10 cellular contexts compared by ENCODE assay signal in the genomic region with DNA sequence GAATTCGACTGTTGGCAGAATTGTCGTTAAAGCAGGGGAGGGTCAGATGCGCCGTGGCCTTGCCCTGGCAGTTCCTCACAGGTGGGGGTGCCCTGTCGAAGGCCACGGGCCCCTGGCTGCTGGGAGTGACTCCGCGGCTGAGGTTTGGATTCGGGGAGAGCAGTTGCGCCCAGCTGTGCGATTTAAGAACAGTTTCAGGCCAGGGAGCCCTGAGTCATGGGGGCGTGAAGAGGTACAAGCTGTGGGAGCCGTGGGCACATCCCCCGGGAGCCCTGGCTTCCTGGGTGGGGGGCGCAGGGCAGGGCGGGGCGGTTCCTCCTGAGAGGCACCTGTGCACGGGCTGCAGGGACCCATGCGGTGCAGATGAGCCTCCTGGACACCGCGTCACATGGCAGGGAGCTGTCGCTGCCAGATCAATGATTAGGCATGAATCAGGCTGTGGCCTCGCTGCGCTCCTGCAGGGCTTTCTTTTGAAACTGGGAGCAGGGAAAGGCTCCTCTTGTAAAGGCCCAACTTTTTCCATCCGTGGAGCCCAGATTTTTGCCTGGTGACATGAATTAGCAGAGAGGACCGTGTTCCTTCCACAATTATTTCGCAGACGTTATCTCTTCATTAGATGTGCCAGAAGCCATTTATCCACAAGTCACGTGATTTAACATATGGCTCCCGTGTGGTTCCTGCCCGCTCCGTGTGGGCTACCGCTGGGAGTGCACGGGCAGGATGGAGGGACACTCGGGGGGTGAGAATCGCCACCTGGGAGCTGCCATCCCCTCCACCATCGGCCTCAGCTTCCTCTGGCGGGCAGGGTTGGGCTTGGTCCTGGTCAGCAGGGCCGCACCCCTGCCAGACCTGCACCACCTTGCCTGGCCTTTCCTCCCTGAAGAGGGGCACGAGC. TPM values are rescaled to one million over a fixed set of nuclear protein-coding genes. Genes with fewer than 3 reads are reported as not detected.
DNase-seq lines count a peak whose midpoint lies in the region; ATAC-seq, FAIRE-seq and TF ChIP-seq lines count a peak whose summit lies in the region.
"Had no signal": no experiment of that assay in that cellular context is flagged by ENCODE, and none has a peak within 500 bp of the region (broad histone marks: within the 10 kb centered on the region; RNA-seq: fewer than 3 reads in every experiment).

No MANE protein-coding gene starts in this region.

- peak overlapping the region; percentile 96 for H3K27ac Mint-ChIP-seq in stimulated activated naive B cell treated with anti-CD40 and anti-IgM and Interleukin-4, amounts not matched to agents 10 μg/mL and 1 μg/mL and 100 μg/mL, for 72 hours

- H3K36me3 Mint-ChIP-seq in stimulated activated naive B cell treated with anti-CD40 and anti-IgM and Interleukin-4, amounts not matched to agents 10 μg/mL and 1 μg/mL and 100 μg/mL, for 72 hours: no peaks in the 10 kb centered on the region

- no peak for TF ChIP-seq CTCF in bronchial epithelial cell (IDR thresholded peaks at IDR 0.05; ENCODE audit: insufficient read depth, low read length, severe bottlenecking)

- H3K9me3 Mint-ChIP-seq in stimulated activated naive B cell treated with anti-CD40 and anti-IgM and Interleukin-4, amounts not matched to agents 10 μg/mL and 1 μg/mL and 100 μg/mL, for 72 hours: no peaks in the 10 kb centered on the region

- H3K27me3 Mint-ChIP-seq in stimulated activated naive B cell treated with anti-CD40 and anti-IgM and Interleukin-4, amounts not matched to agents 10 μg/mL and 1 μg/mL and 100 μg/mL, for 72 hours: no peaks in the 10 kb centered on the region

- H3K9me3 ChIP-seq in SJSA1 (replicated peaks): no peaks in the 10 kb centered on the region

- H3K4me1 Mint-ChIP-seq in stimulated activated naive B cell treated with anti-CD40 and anti-IgM and Interleukin-4, amounts not matched to agents 10 μg/mL and 1 μg/mL and 100 μg/mL, for 72 hours: peaks cover 49 to 66% of the 10 kb centered on the region in 2 donors

- H3K27me3 ChIP-seq in SJSA1 (replicated peaks) (no peaks in the 10 kb centered on the region), bronchial epithelial cell (ENCODE audit: control insufficient read depth, insufficient read depth, low read length) (no peaks in the 10 kb centered on the region), layer of hippocampus (ENCODE audit: control insufficient read depth, insufficient read depth, low read length) (no peaks in the 10 kb centered on the region)

- ATAC-seq in HG03103 (IDR thresholded peaks at IDR 0.05; ENCODE audit: low read depth, unreplicated experiment): peak; percentile 24
- ATAC-seq in stimulated activated naive B cell treated with anti-CD40 and anti-IgM and Interleukin-4, amounts not matched to agents 10 μg/mL and 1 μg/mL and 100 μg/mL, for 72 hours (replicated peaks): peak; percentile 29 to 34

- no peak for FAIRE-seq in bronchial epithelial cell (lab: Jason Lieb, UNC)
- FAIRE-seq: A204.1, colon had no signal

- H3K4me1 ChIP-seq in SJSA1 (replicated peaks): peaks cover 10% of the 10 kb centered on the region

- H3K36me3 ChIP-seq in SJSA1 (no peaks in the 10 kb centered on the region), bronchial epithelial cell (ENCODE audit: control insufficient read depth, insufficient read depth, low read length) (peaks cover 2% of the 10 kb centered on the region)

- peak; percentile 21 for DNase-seq in DMS79 treated with DMSO at 0.1 percent for 48 hours (lab: John Stamatoyannopoulos, UW)
- no peak for DNase-seq in DMS79 (lab: John Stamatoyannopoulos, UW)
- no peak for DNase-seq in SJSA1 (ENCODE audit: low read depth in 1 of 2, low spot score in 2 of 2)
- peak; percentile 68 for DNase-seq in bronchial epithelial cell (ENCODE audit: low read depth)
- no peak for DNase-seq in stimulated activated naive B cell treated with anti-CD40 and anti-IgM and Interleukin-4, amounts not matched to agents 10 μg/mL and 1 μg/mL and 100 μg/mL, for 72 hours
- no peak for DNase-seq in NCI-H2029 (lab: John Stamatoyannopoulos, UW)

- peak overlapping the region; percentile 92 to 94 for H3K4me3 Mint-ChIP-seq in stimulated activated naive B cell treated with anti-CD40 and anti-IgM and Interleukin-4, amounts not matched to agents 10 μg/mL and 1 μg/mL and 100 μg/mL, for 72 hours

- H3K4me3 ChIP-seq in SJSA1 (peak overlapping the region; percentile 78), bronchial epithelial cell (ENCODE audit: low read depth, low read length) (peak overlapping the region; percentile 75)

- H3K27ac ChIP-seq in SJSA1 (no peak overlapping the region), layer of hippocampus (ENCODE audit: low read depth, low read length) (peak overlapping the region; percentile 38)

RNA-seq across cellular contexts. Expression of gene PWWP2B, which starts 0.9 kb away (rescaled TPM):
- 4.2 and 5.8 TPM in 2 replicates for total RNA-seq in SJSA1 (2014; rRNA removed; shearing (Covaris generic))
- total RNA-seq in bronchial epithelial cell: 39.4 and 40.0 TPM in 2 replicates

Comparison
In these comparisons a context has a peak if more than half of its experiments do, and no peak if none do; other contexts are left out.
1. DNase-seq: peak in DMS79 treated with DMSO at 0.1 percent for 48 hours (single experiment) and bronchial epithelial cell (single experiment); none in DMS79 (single experiment), SJSA1 (0 of 2), stimulated activated naive B cell treated with anti-CD40 and anti-IgM and Interleukin-4, amounts not matched to agents 10 μg/mL and 1 μg/mL and 100 μg/mL, for 72 hours (single experiment) and NCI-H2029 (single experiment).